Comparison of ENCODE assay signal across 8 cellular contexts in genomic region chr3:188390347-188390718, GRCh38.
DNase-seq lines count a peak whose midpoint lies in the region; ATAC-seq and TF ChIP-seq lines count a peak whose summit lies in the region.

No MANE protein-coding gene starts in this region.

- H3K4me1 ChIP-seq in ascending aorta (peaks cover 2 to 54% of the 10 kb centered on the region in 2 donors), psoas muscle (peaks cover 22% of the 10 kb centered on the region)

- ATAC-seq in GM18870 (IDR thresholded peaks at IDR 0.05; ENCODE audit: unreplicated experiment) (peak; percentile 28), HG02798 (IDR thresholded peaks at IDR 0.05; ENCODE audit: poor library complexity, unreplicated experiment) (peak; percentile 21), psoas muscle (peak in 2 of 4 donors; percentile 47 to 50), HG02938 (IDR thresholded peaks at IDR 0.05; ENCODE audit: unreplicated experiment) (no peak)

- DNase-seq in ascending aorta (ENCODE audit: low spot score in 2 of 2) = no peak
- DNase-seq in psoas muscle = peak in 1 of 2 donors; percentile 55
- DNase-seq in GM13976 (ENCODE audit: low spot score) = no peak
- DNase-seq in SK-N-DZ (ENCODE audit: low spot score) = no peak
- DNase-seq in erythroblast (lab: John Stamatoyannopoulos, UW) = no peak

- in situ Hi-C loops in GM13976 (cut with MboI; ENCODE audit: low sequenced_read_pairs, unreplicated experiment) = no loop called here

- H3K27me3 ChIP-seq in ascending aorta (no peaks in the 10 kb centered on the region), psoas muscle (ENCODE audit: insufficient read depth in 3 of 3, low read length in 2 of 3) (no peaks in the 10 kb centered on the region)

- H3K27ac ChIP-seq in ascending aorta = peak overlapping the region; percentile 46 to 65
- H3K27ac ChIP-seq in psoas muscle = peak overlapping the region; percentile 63

- intact Hi-C loops in ascending aorta (cut with DNase I) (no loop called here), psoas muscle (cut with DNase I) (no loop called here)

- 26 to 44% (median 26%) methylated on average over 4 of the region's 4 CpGs for WGBS in psoas muscle, 3 donors

- no peak for TF ChIP-seq POLR2A in erythroblast (IDR thresholded peaks at IDR 0.05; ENCODE audit: low read length)

- no peaks in the 10 kb centered on the region for H3K9me3 ChIP-seq in ascending aorta
- no peaks in the 10 kb centered on the region for H3K9me3 ChIP-seq in psoas muscle

- no peak for TF ChIP-seq CTCF in ascending aorta (IDR thresholded peaks at IDR 0.05)
- no peak for TF ChIP-seq CTCF in psoas muscle (IDR thresholded peaks at IDR 0.05)
- TF ChIP-seq CTCF in GM13976 (IDR thresholded peaks at IDR 0.05; ENCODE audit: borderline replicate concordance, control extremely low read depth, extremely low read depth, insufficient read depth, missing control alignments) = no peak

- no peaks in the 10 kb centered on the region for H3K36me3 ChIP-seq in ascending aorta
- H3K36me3 ChIP-seq in psoas muscle (ENCODE audit: insufficient read depth in 1 of 2, low read depth in 1 of 2) = no peaks in the 10 kb centered on the region

- peak overlapping the region in 1 of 2 donors; percentile 5 for H3K4me3 ChIP-seq in ascending aorta
- H3K4me3 ChIP-seq in psoas muscle = peak overlapping the region; percentile 14
